Comparison of ENCODE assay signal across 1 cellular context in genomic region chr22:44719586-44720368, GRCh38.
TF ChIP-seq lines count a peak whose summit lies in the region.

No MANE protein-coding gene starts in this region.

TF ChIP-seq in HepG2, 621 proteins besides CTCF, POLR2A, EP300 and RAD21:
- peak; percentile 79 for TF ChIP-seq ZBTB33 (CRISPR knock-in tag; IDR thresholded peaks at IDR 0.05)
- 0 out of 2 replicates have a peak, but pooled peaks have one; percentile 35 for TF ChIP-seq ZBTB4 (CRISPR knock-in tag; IDR thresholded peaks at IDR 0.05; ENCODE audit: borderline replicate concordance)
- peak; percentile 34; the same call in 1 of the 2 replicates for TF ChIP-seq ZNF687 (CRISPR knock-in tag; IDR thresholded peaks at IDR 0.05)
- peak; percentile 80 for TF ChIP-seq ZBTB38 (CRISPR knock-in tag; IDR thresholded peaks at IDR 0.05)
- TF ChIP-seq MBD4 (IDR thresholded peaks at IDR 0.05; ENCODE audit: borderline replicate concordance, low read length): no peak
- TF ChIP-seq ZKSCAN8 (CRISPR knock-in tag; IDR thresholded peaks at IDR 0.05; ENCODE audit: borderline replicate concordance): no peak
- TF ChIP-seq, protein P1, sequence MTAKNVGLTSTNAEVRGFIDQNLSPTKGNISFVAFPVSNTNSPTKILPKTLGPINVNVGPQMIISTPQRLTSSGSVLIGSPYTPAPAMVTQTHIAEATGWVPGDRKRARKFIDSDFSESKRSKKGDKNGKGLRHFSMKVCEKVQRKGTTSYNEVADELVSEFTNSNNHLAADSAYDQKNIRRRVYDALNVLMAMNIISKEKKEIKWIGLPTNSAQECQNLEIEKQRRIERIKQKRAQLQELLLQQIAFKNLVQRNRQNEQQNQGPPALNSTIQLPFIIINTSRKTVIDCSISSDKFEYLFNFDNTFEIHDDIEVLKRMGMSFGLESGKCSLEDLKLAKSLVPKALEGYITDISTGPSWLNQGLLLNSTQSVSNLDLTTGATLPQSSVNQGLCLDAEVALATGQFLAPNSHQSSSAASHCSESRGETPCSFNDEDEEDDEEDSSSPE (CRISPR knock-in tag; IDR thresholded peaks at IDR 0.05): no peak
